ENCODE assay signal across 10 cellular contexts in the genomic region with DNA sequence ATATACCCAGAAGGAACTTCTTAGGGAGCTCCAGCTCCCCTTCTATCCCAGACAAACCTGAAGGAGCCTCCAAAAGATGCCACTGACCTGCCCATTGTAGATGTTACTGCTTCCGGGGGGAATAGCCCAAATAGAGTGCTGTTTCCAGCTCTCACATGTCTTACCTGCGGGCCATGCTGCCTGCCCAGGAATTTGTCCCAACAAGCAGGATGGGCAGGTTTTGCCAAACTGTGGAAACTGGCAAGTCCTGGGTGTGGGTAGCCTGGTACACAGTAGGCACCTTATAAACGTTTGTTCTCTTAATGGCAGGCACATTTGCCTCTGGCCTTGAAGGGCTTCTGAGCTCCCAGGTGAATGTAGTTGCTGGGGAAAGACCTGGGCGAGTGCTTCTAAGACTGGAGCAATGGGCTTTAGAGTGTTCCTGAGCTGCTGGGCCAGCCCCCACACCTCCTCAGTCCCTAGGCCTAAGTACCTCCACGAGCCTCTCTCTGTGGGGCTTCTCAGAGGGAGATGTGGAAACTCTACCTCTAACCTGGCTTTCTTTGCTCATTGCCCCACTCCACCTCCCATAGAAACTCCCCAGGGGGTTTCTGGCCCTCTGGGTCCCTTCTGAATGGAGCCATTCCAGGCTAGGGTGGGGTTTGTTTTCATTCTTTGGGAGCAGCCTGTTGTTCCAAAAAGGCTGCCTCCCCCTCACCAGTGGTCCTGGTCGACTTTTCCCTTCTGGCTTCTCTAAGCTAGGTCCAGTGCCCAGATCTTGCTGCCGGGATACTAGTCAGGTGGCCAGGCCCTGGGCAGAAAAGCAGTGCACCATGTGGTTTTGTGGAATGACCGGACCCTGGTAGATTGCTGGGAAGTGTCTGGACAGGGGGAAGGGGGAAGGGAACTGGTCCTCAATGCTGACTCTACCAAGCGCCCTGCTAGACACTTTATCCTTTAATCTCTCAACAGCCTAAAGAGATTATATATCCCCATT. TPM values are rescaled to one million over a fixed set of nuclear protein-coding genes. Genes with fewer than 3 reads are reported as not detected.
DNase-seq lines count a peak whose midpoint lies in the region; ATAC-seq and TF ChIP-seq lines count a peak whose summit lies in the region.
"Had no signal": no experiment of that assay in that cellular context is flagged by ENCODE, and none has a peak within 500 bp of the region (broad histone marks: within the 10 kb centered on the region; RNA-seq: fewer than 3 reads in every experiment).

No MANE protein-coding gene starts in this region.

- peaks cover 30% of the 10 kb centered on the region for H3K79me2 ChIP-seq in trophoblast cell (ENCODE audit: control insufficient read depth, insufficient read depth, low read length, poor library complexity)

- ATAC-seq in HG03460 (IDR thresholded peaks at IDR 0.05; ENCODE audit: unreplicated experiment): no peak
- ATAC-seq in HG03457 (IDR thresholded peaks at IDR 0.05; ENCODE audit: unreplicated experiment): no peak

- peak overlapping the region; percentile 100 for H3K27ac Mint-ChIP-seq in glutamatergic neuron (ENCODE audit: unreplicated experiment)

- H3K4me3 ChIP-seq in AG10803 (ENCODE audit: low read length): peak overlapping the region; percentile 71
- peak overlapping the region; percentile 60 for H3K4me3 ChIP-seq in WERI-Rb-1 (ENCODE audit: low read depth, low read length)
- peak overlapping the region; percentile 77 for H3K4me3 ChIP-seq in trophoblast cell (ENCODE audit: low read depth, low read length)

- peak overlapping the region; percentile 92 for H4K91ac ChIP-seq in trophoblast cell (ENCODE audit: low read depth, low read length)

- H3K14ac ChIP-seq in trophoblast cell (ENCODE audit: low read length): peak overlapping the region; percentile 81

- DNase-seq in AG10803 (ENCODE audit: low read depth) (no peak), WERI-Rb-1 (peak; percentile 46), glutamatergic neuron (no peak), trophoblast cell (peak in 1 of 2 donors; percentile 73), COLO829 (ENCODE audit: low spot score) (no peak)
- no peak for DNase-seq in central memory CD4-positive, alpha-beta T cell
- DNase-seq: activated naive CD4-positive, alpha-beta T cell treated with anti-CD3 and anti-CD28 coated beads for 36 hours; T-helper 2 cell had no signal

- peak overlapping the region; percentile 68 for H3K27ac ChIP-seq in WERI-Rb-1
- peak overlapping the region; percentile 90 for H3K27ac ChIP-seq in trophoblast cell (ENCODE audit: low read depth, low read length)

- peaks cover 3% of the 10 kb centered on the region for H3K27me3 Mint-ChIP-seq in glutamatergic neuron (ENCODE audit: unreplicated experiment)

- H3K4me2 ChIP-seq in trophoblast cell (ENCODE audit: low read length): peak overlapping the region; percentile 82

- peak overlapping the region; percentile 97 for H3K4ac ChIP-seq in trophoblast cell (ENCODE audit: low read depth, low read length)

- H3K36me3 ChIP-seq in WERI-Rb-1: peaks cover 44% of the 10 kb centered on the region
- H3K36me3 ChIP-seq in trophoblast cell (ENCODE audit: control insufficient read depth in 1 of 2, insufficient read depth in 2 of 2, low read length in 2 of 2): peaks cover 0 to 4% of the 10 kb centered on the region in 2 experiments

- peak overlapping the region; percentile 90 for H3K4me3 Mint-ChIP-seq in glutamatergic neuron (ENCODE audit: unreplicated experiment)
- H3K4me3 Mint-ChIP-seq: activated naive CD4-positive, alpha-beta T cell treated with anti-CD3 and anti-CD28 coated beads for 36 hours had no signal

- H3K4me1 ChIP-seq in trophoblast cell (ENCODE audit: control insufficient read depth in 1 of 2, insufficient read depth in 2 of 2, low read length in 2 of 2): peaks cover 43 to 61% of the 10 kb centered on the region in 2 experiments

- H3K9me3 ChIP-seq in WERI-Rb-1 (ENCODE audit: severe bottlenecking) (no peaks in the 10 kb centered on the region), trophoblast cell (ENCODE audit: insufficient read depth, low read depth, low read length) (no peaks in the 10 kb centered on the region)

- H3K23ac ChIP-seq in trophoblast cell (ENCODE audit: low read length): no peak overlapping the region

- H2BK120ac ChIP-seq in trophoblast cell (ENCODE audit: insufficient read depth, low read length, poor library complexity): peak overlapping the region; percentile 94

- WGBS in trophoblast cell (ENCODE audit: extremely low coverage, insufficient coverage, insufficient read length): no CpG with 5 or more reads among the region's 9 CpGs

- H3K27me3 ChIP-seq in WERI-Rb-1 (ENCODE audit: insufficient read depth, low read depth, severe bottlenecking): no peaks in the 10 kb centered on the region
- H3K27me3 ChIP-seq in trophoblast cell (ENCODE audit: insufficient read depth, low read length): no peaks in the 10 kb centered on the region

- peaks cover 19% of the 10 kb centered on the region for H3K4me1 Mint-ChIP-seq in glutamatergic neuron (ENCODE audit: low read depth, unreplicated experiment)

- H3K9ac ChIP-seq in trophoblast cell (ENCODE audit: low read length): peak overlapping the region; percentile 78

- no peaks in the 10 kb centered on the region for H3K36me3 Mint-ChIP-seq in glutamatergic neuron (ENCODE audit: unreplicated experiment)

- H2BK5ac ChIP-seq in trophoblast cell (ENCODE audit: low read depth, low read length, poor library complexity): peak overlapping the region; percentile 87

- H2AFZ ChIP-seq in trophoblast cell (ENCODE audit: insufficient read depth, low read length, poor library complexity): peak overlapping the region; percentile 30

- H3K79me1 ChIP-seq in trophoblast cell (ENCODE audit: low read length): peaks cover 52% of the 10 kb centered on the region

- peak overlapping the region; percentile 73 for H3K18ac ChIP-seq in trophoblast cell (ENCODE audit: low read length)

- peak overlapping the region; percentile 88 for H2BK12ac ChIP-seq in trophoblast cell (ENCODE audit: low read length)

- peak overlapping the region; percentile 85 for H2AK5ac ChIP-seq in trophoblast cell (ENCODE audit: low read length)

- H3K9me3 Mint-ChIP-seq in glutamatergic neuron (ENCODE audit: unreplicated experiment): peaks cover 7% of the 10 kb centered on the region
- H3K9me3 Mint-ChIP-seq: activated naive CD4-positive, alpha-beta T cell treated with anti-CD3 and anti-CD28 coated beads for 36 hours had no signal

- H4K12ac ChIP-seq in trophoblast cell (ENCODE audit: low read depth, low read length): peak overlapping the region; percentile 40

- H4K8ac ChIP-seq in trophoblast cell (ENCODE audit: low read depth, low read length): peak overlapping the region; percentile 70

- TF ChIP-seq CTCF in AG10803 (conservative IDR thresholded peaks at IDR 0.05; ENCODE audit: low read length) (no peak), WERI-Rb-1 (IDR thresholded peaks at IDR 0.05; ENCODE audit: low read depth, low read length) (no peak), glutamatergic neuron (IDR thresholded peaks at IDR 0.05; ENCODE audit: partially characterized antibody, unreplicated experiment) (no peak)

RNA-seq across cellular contexts. Expression of a gene that starts 37.2 kb away (rescaled TPM):
- total RNA-seq in glutamatergic neuron (ENCODE audit: unreplicated experiment): 92.4 TPM
- polyA plus RNA-seq in trophoblast cell (2013): 131 and 135 TPM in 2 replicates

RNA-seq across cellular contexts. Expression of a gene that starts 43.0 kb away (rescaled TPM):
- 38.8 TPM for total RNA-seq in glutamatergic neuron (ENCODE audit: unreplicated experiment)
- 3.7 and 4.0 TPM in 2 replicates for polyA plus RNA-seq in trophoblast cell (2013)
